8 cellular contexts compared by ENCODE assay signal in genomic region chr20:34129518-34130162, GRCh38. TPM values are rescaled to one million over a fixed set of nuclear protein-coding genes. Genes with fewer than 3 reads are reported as not detected.
A peak's percentile ranks its signal among the peaks of the same experiment; 100 is the strongest.
DNase-seq lines count a peak whose midpoint lies in the region; ATAC-seq, FAIRE-seq and TF ChIP-seq lines count a peak whose summit lies in the region.

No MANE protein-coding gene starts in this region.

- H3K36me3 ChIP-seq in A673 (ENCODE audit: insufficient read depth, low read length, poor library complexity, severe bottlenecking) (no peaks in the 10 kb centered on the region), astrocyte (ENCODE audit: insufficient read depth, low read length) (no peaks in the 10 kb centered on the region), hepatocyte (replicated peaks; ENCODE audit: insufficient read depth, low read depth) (no peaks in the 10 kb centered on the region), skeletal muscle tissue (ENCODE audit: control insufficient read depth in 3 of 3, insufficient read depth in 3 of 3, low read length in 3 of 3) (no peaks in the 10 kb centered on the region)

- peaks cover 18% of the 10 kb centered on the region for H3K27me3 Mint-ChIP-seq in astrocyte (ENCODE audit: low read depth, unreplicated experiment)

- intact Hi-C loops in A673 (cut with micrococcal nuclease; ENCODE audit: unreplicated experiment): loop anchor here (1.0 to 10.0 kb wide), 4 partner anchors 197 to 462 kb away; partner anchors contain the start of gene ACTL10

- no peaks in the 10 kb centered on the region for H3K79me2 ChIP-seq in astrocyte (ENCODE audit: insufficient read depth, low read length)
- no peaks in the 10 kb centered on the region for H3K79me2 ChIP-seq in hepatocyte

- no peaks in the 10 kb centered on the region for H3K9me3 Mint-ChIP-seq in astrocyte (ENCODE audit: unreplicated experiment)

- TF ChIP-seq CTCF in A673 (conservative IDR thresholded peaks at IDR 0.05; ENCODE audit: low read depth, low read length) (peak; percentile 87), astrocyte (IDR thresholded peaks at IDR 0.05; ENCODE audit: insufficient read depth, low read depth, low read length) (peak; percentile 73), hepatocyte (IDR thresholded peaks at IDR 0.05; ENCODE audit: poor library complexity) (peak; percentile 86)

- H3K27ac ChIP-seq in A673 (ENCODE audit: low read depth, low read length, poor library complexity, severe bottlenecking) (no peak overlapping the region), astrocyte (ENCODE audit: low read depth, low read length) (no peak overlapping the region), hepatocyte (no peak overlapping the region), skeletal muscle tissue (ENCODE audit: low read depth, low read length) (no peak overlapping the region)

- no peaks in the 10 kb centered on the region for H3K9me2 ChIP-seq in hepatocyte (replicated peaks; ENCODE audit: insufficient read depth)

- no peak overlapping the region for H3K4me3 Mint-ChIP-seq in astrocyte (ENCODE audit: unreplicated experiment)

- ATAC-seq in GM19023 (IDR thresholded peaks at IDR 0.05; ENCODE audit: unreplicated experiment) (peak; percentile 54), GM19467 (IDR thresholded peaks at IDR 0.05; ENCODE audit: unreplicated experiment) (no peak)

- 7% methylated on average over 10 of the region's 10 CpGs for WGBS in hepatocyte (ENCODE audit: low lambda C conversion rate, missing lambda C conversion rate)

- H3K4me3 ChIP-seq in A673 (ENCODE audit: low read depth, low read length, poor library complexity, severe bottlenecking): peak overlapping the region; percentile 30
- no peak overlapping the region for H3K4me3 ChIP-seq in astrocyte (ENCODE audit: insufficient read depth, low read depth, low read length)
- no peak overlapping the region for H3K4me3 ChIP-seq in hepatocyte
- H3K4me3 ChIP-seq in skeletal muscle tissue (ENCODE audit: low read length in 3 of 3): peak overlapping the region; percentile 47 to 55 (median 48)

- no peak for FAIRE-seq in astrocyte (lab: Jason Lieb, UNC)

- no TSS peak for BruUV-seq in A673 (replicated peaks; lab: Mats Ljungman, UMichigan)

- H4K20me1 ChIP-seq in astrocyte (ENCODE audit: insufficient read depth, low read length): no peaks in the 10 kb centered on the region
- no peaks in the 10 kb centered on the region for H4K20me1 ChIP-seq in hepatocyte (ENCODE audit: insufficient read depth, poor library complexity, severe bottlenecking)

- no peak overlapping the region for H3K27ac Mint-ChIP-seq in astrocyte (ENCODE audit: unreplicated experiment)

- peaks cover 1% of the 10 kb centered on the region for H3K36me3 Mint-ChIP-seq in astrocyte (ENCODE audit: low read depth, unreplicated experiment)

- H3K9ac ChIP-seq in astrocyte (ENCODE audit: low read length): no peak overlapping the region
- H3K9ac ChIP-seq in skeletal muscle tissue (ENCODE audit: low read depth in 1 of 3, low read length in 3 of 3): peak overlapping the region in 2 of 3 donors; percentile 50 to 62

- CTCF ChIA-PET in A673 (lab: Charles Lee): interaction anchor here (0.6 to 1.4 kb wide), 4 partner anchors 229 to 614 kb away, joined by 3 to 8 read pairs (median 4); no protein-coding TSS in a partner anchor

- H3K4me1 ChIP-seq in A673 (ENCODE audit: insufficient read depth, low read length, poor library complexity, severe bottlenecking) (no peaks in the 10 kb centered on the region), astrocyte (ENCODE audit: insufficient read depth, low read length) (no peaks in the 10 kb centered on the region), hepatocyte (ENCODE audit: insufficient read depth) (no peaks in the 10 kb centered on the region), skeletal muscle tissue (ENCODE audit: control insufficient read depth in 3 of 3, insufficient read depth in 3 of 3, low read length in 3 of 3) (peaks cover 2 to 3% (median 2%) of the 10 kb centered on the region in 3 donors)

- H3K4me1 Mint-ChIP-seq in astrocyte (ENCODE audit: low read depth, unreplicated experiment): no peaks in the 10 kb centered on the region

- H3K9me3 ChIP-seq in A673 (ENCODE audit: low read depth, low read length, poor library complexity, severe bottlenecking): no peaks in the 10 kb centered on the region
- no peaks in the 10 kb centered on the region for H3K9me3 ChIP-seq in astrocyte (ENCODE audit: insufficient read depth, low read depth, low read length)
- no peaks in the 10 kb centered on the region for H3K9me3 ChIP-seq in hepatocyte (ENCODE audit: low read depth)
- no peaks in the 10 kb centered on the region for H3K9me3 ChIP-seq in skeletal muscle tissue (ENCODE audit: control insufficient read depth in 3 of 3, low read length in 3 of 3)

- peak overlapping the region; percentile 58 for H3K4me2 ChIP-seq in astrocyte (ENCODE audit: low read length)
- peak overlapping the region; percentile 69 for H3K4me2 ChIP-seq in hepatocyte

- H2AFZ ChIP-seq in astrocyte (ENCODE audit: low read depth, low read length) (no peak overlapping the region), hepatocyte (peak overlapping the region; percentile 2)

- H3K27me3 ChIP-seq in A673 (replicated peaks; ENCODE audit: insufficient read depth, low read depth, low read length, poor library complexity): no peaks in the 10 kb centered on the region
- H3K27me3 ChIP-seq in astrocyte (ENCODE audit: insufficient read depth, low read length): peaks cover 13% of the 10 kb centered on the region
- H3K27me3 ChIP-seq in hepatocyte: no peaks in the 10 kb centered on the region
- H3K27me3 ChIP-seq in skeletal muscle tissue (ENCODE audit: control insufficient read depth in 3 of 3, insufficient read depth in 3 of 3, low read length in 3 of 3): no peaks in the 10 kb centered on the region

- peak; percentile 83 for DNase-seq in A673 (ENCODE audit: low spot score)
- DNase-seq in NCI-H2081 (lab: John Stamatoyannopoulos, UW): peak; percentile 77 to 84
- DNase-seq in T-helper 2 cell: peak in 4 of 5 experiments; percentile 8 to 68 (median 40)
- DNase-seq in astrocyte (ENCODE audit: low read depth): peak; percentile 30
- peak; percentile 83 for DNase-seq in hepatocyte (ENCODE audit: low spot score)

- POLR2A ChIA-PET in A673 (lab: Charles Lee; ENCODE audit: low non-redundant PET): no interaction called here

RNA-seq across cellular contexts. Expression of gene EIF2S2, which starts 17.6 kb away (rescaled TPM):
- total RNA-seq in A673 (2021) (130 and 142 TPM in 2 replicates), astrocyte (122 and 125 TPM in 2 replicates), hepatocyte (75.8 and 86.3 TPM in 2 replicates), skeletal muscle tissue (35.5 TPM)
- polyA plus RNA-seq in hepatocyte: 40.9 and 43.1 TPM in 2 replicates

Comparison
In these comparisons a context has a peak if more than half of its experiments do, and no peak if none do; other contexts are left out.
1. DNase-seq: peak in every context shown above with its lines; median percentile 83 in A673; 83 in hepatocyte; 80 in NCI-H2081; 40 in T-helper 2 cell; 30 in astrocyte.
2. H3K4me3 ChIP-seq: peak in A673 (single experiment) and skeletal muscle tissue (3 of 3); none in astrocyte (single experiment) and hepatocyte (single experiment).
3. Peak in every context shown above with its lines, with median percentiles within 50 percentile points of each other: CTCF ChIP-seq.